In genomic region chr6:137871299-137871698, GRCh38 we compare ENCODE assay signal across 9 cellular contexts. TPM values are rescaled to one million over a fixed set of nuclear protein-coding genes. Genes with fewer than 3 reads are reported as not detected.
DNase-seq lines count a peak whose midpoint lies in the region; ATAC-seq and TF ChIP-seq lines count a peak whose summit lies in the region.
"Had no signal": no experiment of that assay in that cellular context is flagged by ENCODE, and none has a peak within 500 bp of the region (broad histone marks: within the 10 kb centered on the region; RNA-seq: fewer than 3 reads in every experiment).

No MANE protein-coding gene starts in this region.

- H3K4me3 ChIP-seq in GM08714 (ENCODE audit: low read length) (peak overlapping the region; percentile 86), esophagus (ENCODE audit: low read depth in 1 of 2, low read length in 2 of 2) (peak overlapping the region in 1 of 2 donors; percentile 45), gastrocnemius medialis (peak overlapping the region in 2 of 4 donors; percentile 5 to 7)

- H3K27ac Mint-ChIP-seq in T-helper 1 cell treated with Interleukin-12 subunit alpha and Interleukin-12 subunit beta and Interleukin-4 antibody, amounts not matched to agents 30 μg/mL and 1 μg/mL, for 36 hours, result peak overlapping the region; percentile 87

- H3K27me3 ChIP-seq in esophagus (ENCODE audit: control insufficient read depth in 1 of 2, insufficient read depth in 2 of 2, low read length in 2 of 2) (no peaks in the 10 kb centered on the region), gastrocnemius medialis (no peaks in the 10 kb centered on the region)

- TF ChIP-seq CTCF in gastrocnemius medialis (IDR thresholded peaks at IDR 0.05 in 4 of 5, conservative IDR thresholded peaks at IDR 0.05 in 1 of 5), result no peak

- peaks cover 71% of the 10 kb centered on the region for H3K36me3 Mint-ChIP-seq in T-helper 1 cell treated with Interleukin-12 subunit alpha and Interleukin-12 subunit beta and Interleukin-4 antibody, amounts not matched to agents 30 μg/mL and 1 μg/mL, for 36 hours (ENCODE audit: low read depth)

- DNase-seq in gastrocnemius medialis (no peak), SKM-1 (lab: John Stamatoyannopoulos, UW; ENCODE audit: unreplicated experiment) (no peak), NCI-H2196 treated with DMSO at 0.1 percent for 48 hours (lab: John Stamatoyannopoulos, UW; ENCODE audit: unreplicated experiment) (no peak), KG1 (lab: John Stamatoyannopoulos, UW) (no peak)
- DNase-seq: NCI-H2081 treated with DMSO at 0.1 percent for 48 hours had no signal

- peak overlapping the region; percentile 90 for H3K4me3 Mint-ChIP-seq in T-helper 1 cell treated with Interleukin-12 subunit alpha and Interleukin-12 subunit beta and Interleukin-4 antibody, amounts not matched to agents 30 μg/mL and 1 μg/mL, for 36 hours

- no peaks in the 10 kb centered on the region for H3K9me3 ChIP-seq in esophagus (ENCODE audit: control insufficient read depth in 2 of 2, insufficient read depth in 1 of 2, low read depth in 1 of 2, low read length in 1 of 2)
- no peaks in the 10 kb centered on the region for H3K9me3 ChIP-seq in gastrocnemius medialis

- H3K27ac ChIP-seq in esophagus (ENCODE audit: low read depth in 2 of 2, low read length in 1 of 2), result peak overlapping the region; percentile 18 to 41
- H3K27ac ChIP-seq in gastrocnemius medialis, result peak overlapping the region; percentile 15 to 48 (median 32)

- in situ Hi-C loops in gastrocnemius medialis (cut with MboI; ENCODE audit: low sequenced_read_pairs in 4 of 4), result loop anchor here in 1 of 4 donors (10.0 kb wide), 1 partner anchor 74 kb away; no protein-coding TSS in a partner anchor

- WGBS in esophagus, 2 donors, result 47 to 61% methylated on average over 10 of the region's 10 CpGs

- H3K4me1 ChIP-seq in esophagus (ENCODE audit: control insufficient read depth in 2 of 2, insufficient read depth in 2 of 2, low read length in 1 of 2), result peaks cover 0 to 6% of the 10 kb centered on the region in 2 donors
- H3K4me1 ChIP-seq in gastrocnemius medialis, result peaks cover 37 to 53% of the 10 kb centered on the region in 2 donors

- no peaks in the 10 kb centered on the region for H3K27me3 Mint-ChIP-seq in T-helper 1 cell treated with Interleukin-12 subunit alpha and Interleukin-12 subunit beta and Interleukin-4 antibody, amounts not matched to agents 30 μg/mL and 1 μg/mL, for 36 hours (ENCODE audit: low read depth)

- ATAC-seq in gastrocnemius medialis (no peak), HG03460 (IDR thresholded peaks at IDR 0.05; ENCODE audit: unreplicated experiment) (no peak)

- H3K9me3 Mint-ChIP-seq in T-helper 1 cell treated with Interleukin-12 subunit alpha and Interleukin-12 subunit beta and Interleukin-4 antibody, amounts not matched to agents 30 μg/mL and 1 μg/mL, for 36 hours, result no peaks in the 10 kb centered on the region

- peaks cover 6 to 8% of the 10 kb centered on the region in 2 donors for H3K36me3 ChIP-seq in esophagus (ENCODE audit: control insufficient read depth in 2 of 2, insufficient read depth in 2 of 2, low read length in 1 of 2)
- H3K36me3 ChIP-seq in gastrocnemius medialis, result peaks cover 0 to 22% of the 10 kb centered on the region in 2 donors

- intact Hi-C loops in gastrocnemius medialis (cut with DNase I; ENCODE audit: low total_unique reads), result loop anchor here (5.0 kb wide), 1 partner anchor 61 kb away; no protein-coding TSS in a partner anchor

- peaks cover 52% of the 10 kb centered on the region for H3K4me1 Mint-ChIP-seq in T-helper 1 cell treated with Interleukin-12 subunit alpha and Interleukin-12 subunit beta and Interleukin-4 antibody, amounts not matched to agents 30 μg/mL and 1 μg/mL, for 36 hours (ENCODE audit: low read depth)

- TF ChIP-seq POLR2A in gastrocnemius medialis (IDR thresholded peaks at IDR 0.05), result no peak

RNA-seq across cellular contexts. Expression of gene TNFAIP3, which starts 4.2 kb away (rescaled TPM):
- 10 to 100 TPM in 1 of 2 donors, 1 to 10 TPM in 1; 5.6 to 10.7 TPM for polyA plus RNA-seq in esophagus
- 1 to 10 TPM; 2.6 to 7.1 (median 4.7) TPM for total RNA-seq in gastrocnemius medialis
